10 cellular contexts compared by ENCODE assay signal in the genomic region with DNA sequence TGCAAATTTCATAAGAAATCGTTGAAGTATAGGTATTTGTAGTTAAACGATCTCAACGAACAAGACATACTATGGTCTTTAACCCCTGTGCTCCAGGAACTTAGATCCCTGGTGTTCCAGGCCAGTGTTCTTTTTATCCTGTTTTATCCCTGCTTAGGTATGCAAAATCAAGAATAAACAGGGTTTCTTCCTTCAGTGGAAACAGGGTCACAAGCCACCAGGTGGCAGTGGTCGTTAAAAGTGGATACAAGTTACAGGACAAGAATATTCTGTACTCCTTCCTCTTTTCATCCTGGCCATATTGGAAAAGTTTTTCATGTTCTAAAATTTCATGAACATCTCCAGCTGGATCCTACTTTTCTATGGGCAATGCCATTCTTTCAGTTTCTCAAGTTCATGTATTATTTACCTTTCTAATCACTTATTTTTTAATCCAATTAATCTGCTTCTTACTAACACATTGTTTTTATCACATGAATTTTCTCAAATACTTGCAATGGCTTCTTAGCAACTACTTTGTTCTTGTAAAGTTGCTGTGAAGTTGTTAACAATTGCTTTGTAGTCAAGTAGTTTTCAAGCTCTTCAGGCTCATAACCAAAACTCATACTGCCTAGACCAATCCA. TPM values are rescaled to one million over a fixed set of nuclear protein-coding genes. Genes with fewer than 3 reads are reported as not detected.
DNase-seq lines count a peak whose midpoint lies in the region; ATAC-seq and TF ChIP-seq lines count a peak whose summit lies in the region.
"Had no signal": no experiment of that assay in that cellular context is flagged by ENCODE, and none has a peak within 500 bp of the region (broad histone marks: within the 10 kb centered on the region; RNA-seq: fewer than 3 reads in every experiment).

No MANE protein-coding gene starts in this region.

- peak; percentile 26 to 52 for DNase-seq in NCI-H2081 (lab: John Stamatoyannopoulos, UW)
- no peak for DNase-seq in NCI-H2081 treated with DMSO at 0.1 percent for 48 hours (lab: John Stamatoyannopoulos, UW)
- DNase-seq in NT2/D1 (ENCODE audit: low read depth, low spot score), result peak; percentile 62
- peak; percentile 81 for DNase-seq in adipocyte (ENCODE audit: low read depth)
- DNase-seq in left ventricle myocardium inferior, result peak; percentile 71
- no peak for DNase-seq in retinal pigment epithelial cell (ENCODE audit: low read depth)
- DNase-seq: activated naive CD8-positive, alpha-beta T cell treated with anti-CD3 and anti-CD28 coated beads, Interleukin-2, amount 10 ng/mL, durations not matched to agents 7 days and 5 days had no signal

- H3K9ac ChIP-seq in NT2/D1 (ENCODE audit: insufficient read length, low read depth) (no peak overlapping the region), adipocyte (ENCODE audit: low read length) (peak overlapping the region; percentile 20)
- H3K9ac ChIP-seq: BLaER1 treated with 17β-estradiol and CSF1 and Interleukin-3, amounts not matched to agents 10 nM and 100 nM had no signal

- H3K36me3 ChIP-seq in NT2/D1 (ENCODE audit: insufficient read depth, insufficient read length, low read length) (no peaks in the 10 kb centered on the region), adipocyte (ENCODE audit: control insufficient read depth, insufficient read depth, low read length, severe bottlenecking) (no peaks in the 10 kb centered on the region), left ventricle myocardium inferior (no peaks in the 10 kb centered on the region)
- H3K36me3 ChIP-seq: BLaER1 treated with 17β-estradiol and CSF1 and Interleukin-3, amounts not matched to agents 10 nM and 100 nM had no signal

- ATAC-seq in HG03432 (IDR thresholded peaks at IDR 0.05; ENCODE audit: unreplicated experiment) (peak; percentile 49), GM19467 (IDR thresholded peaks at IDR 0.05; ENCODE audit: unreplicated experiment) (no peak)

- no peak overlapping the region for H3K4me3 ChIP-seq in NT2/D1 (ENCODE audit: insufficient read length, low read depth)
- no peak overlapping the region for H3K4me3 ChIP-seq in adipocyte (ENCODE audit: low read length)
- no peak overlapping the region for H3K4me3 ChIP-seq in left ventricle myocardium inferior
- no peak overlapping the region for H3K4me3 ChIP-seq in retinal pigment epithelial cell (ENCODE audit: low read length)
- H3K4me3 ChIP-seq: BLaER1 treated with 17β-estradiol and CSF1 and Interleukin-3, amounts not matched to agents 10 nM and 100 nM had no signal

- 0 out of 2 replicates have a peak, but pooled peaks cover 5% of the 10 kb centered on the region for H3K9me3 ChIP-seq in NT2/D1 (ENCODE audit: insufficient read depth, low read length)
- H3K9me3 ChIP-seq in adipocyte (ENCODE audit: control insufficient read depth, low read length), result no peaks in the 10 kb centered on the region
- no peaks in the 10 kb centered on the region for H3K9me3 ChIP-seq in left ventricle myocardium inferior (replicated peaks)

- H3K4me1 ChIP-seq in NT2/D1 (ENCODE audit: insufficient read depth, insufficient read length) (no peaks in the 10 kb centered on the region), adipocyte (ENCODE audit: control insufficient read depth, insufficient read depth, low read length) (peaks cover 8% of the 10 kb centered on the region), left ventricle myocardium inferior (no peaks in the 10 kb centered on the region)

- intact Hi-C loops in left ventricle myocardium inferior (cut with micrococcal nuclease), result loop anchor here (10.0 kb wide), 2 partner anchors 147 to 427 kb away; no protein-coding TSS in a partner anchor

- peak; percentile 77 for TF ChIP-seq CTCF in left ventricle myocardium inferior (IDR thresholded peaks at IDR 0.05; ENCODE audit: borderline replicate concordance)
- TF ChIP-seq CTCF in retinal pigment epithelial cell (conservative IDR thresholded peaks at IDR 0.05; ENCODE audit: low read depth, low read length), result peak; percentile 73

- H3K27ac ChIP-seq in left ventricle myocardium inferior (replicated peaks), result no peak overlapping the region
- H3K27ac ChIP-seq: BLaER1 treated with 17β-estradiol and CSF1 and Interleukin-3, amounts not matched to agents 10 nM and 100 nM had no signal

- H3K27me3 ChIP-seq in NT2/D1 (ENCODE audit: insufficient read depth, insufficient read length), result no peaks in the 10 kb centered on the region
- H3K27me3 ChIP-seq in adipocyte (replicated peaks; ENCODE audit: control insufficient read depth, insufficient read depth, low read length), result no peaks in the 10 kb centered on the region
- no peaks in the 10 kb centered on the region for H3K27me3 ChIP-seq in left ventricle myocardium inferior (ENCODE audit: low read depth)
- H3K27me3 ChIP-seq: BLaER1 treated with 17β-estradiol and CSF1 and Interleukin-3, amounts not matched to agents 10 nM and 100 nM had no signal

RNA-seq across cellular contexts. Expression of a gene that starts 16.4 kb away (rescaled TPM):
- total RNA-seq in left ventricle myocardium inferior, result 11.7 TPM

Comparison
In these comparisons a context has a peak if more than half of its experiments do, and no peak if none do; other contexts are left out.
1. DNase-seq: peak in NCI-H2081 (2 of 2), NT2/D1 (single experiment), adipocyte (single experiment) and left ventricle myocardium inferior (single experiment); none in NCI-H2081 treated with DMSO at 0.1 percent for 48 hours (single experiment) and retinal pigment epithelial cell (single experiment).